ENCODE assay signal across 1 cellular context in the genomic region with DNA sequence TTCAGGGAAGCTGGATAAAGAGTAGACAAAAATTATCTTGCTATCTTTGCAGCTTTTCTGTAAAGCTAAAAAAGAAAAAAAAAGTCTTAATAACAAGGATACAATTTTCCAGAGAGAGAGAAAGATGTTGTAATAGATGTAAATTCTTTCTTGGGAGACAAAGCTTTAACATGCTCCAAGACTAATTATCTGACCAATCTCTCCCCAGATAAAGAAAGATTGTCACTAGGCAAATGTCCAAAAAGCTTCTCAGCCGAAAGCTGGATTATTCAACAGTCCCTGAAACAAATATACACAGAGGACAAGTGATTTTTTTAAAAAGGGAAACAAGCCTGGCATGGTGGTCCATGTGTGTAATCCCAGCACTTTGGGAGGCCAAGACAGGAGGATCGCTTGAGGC.
TF ChIP-seq lines count a peak whose summit lies in the region.

No MANE protein-coding gene starts in this region.

TF ChIP-seq in HCT116, 20 proteins besides CTCF, POLR2A, EP300 and RAD21 (continued from another document):
- TF ChIP-seq, protein P1, sequence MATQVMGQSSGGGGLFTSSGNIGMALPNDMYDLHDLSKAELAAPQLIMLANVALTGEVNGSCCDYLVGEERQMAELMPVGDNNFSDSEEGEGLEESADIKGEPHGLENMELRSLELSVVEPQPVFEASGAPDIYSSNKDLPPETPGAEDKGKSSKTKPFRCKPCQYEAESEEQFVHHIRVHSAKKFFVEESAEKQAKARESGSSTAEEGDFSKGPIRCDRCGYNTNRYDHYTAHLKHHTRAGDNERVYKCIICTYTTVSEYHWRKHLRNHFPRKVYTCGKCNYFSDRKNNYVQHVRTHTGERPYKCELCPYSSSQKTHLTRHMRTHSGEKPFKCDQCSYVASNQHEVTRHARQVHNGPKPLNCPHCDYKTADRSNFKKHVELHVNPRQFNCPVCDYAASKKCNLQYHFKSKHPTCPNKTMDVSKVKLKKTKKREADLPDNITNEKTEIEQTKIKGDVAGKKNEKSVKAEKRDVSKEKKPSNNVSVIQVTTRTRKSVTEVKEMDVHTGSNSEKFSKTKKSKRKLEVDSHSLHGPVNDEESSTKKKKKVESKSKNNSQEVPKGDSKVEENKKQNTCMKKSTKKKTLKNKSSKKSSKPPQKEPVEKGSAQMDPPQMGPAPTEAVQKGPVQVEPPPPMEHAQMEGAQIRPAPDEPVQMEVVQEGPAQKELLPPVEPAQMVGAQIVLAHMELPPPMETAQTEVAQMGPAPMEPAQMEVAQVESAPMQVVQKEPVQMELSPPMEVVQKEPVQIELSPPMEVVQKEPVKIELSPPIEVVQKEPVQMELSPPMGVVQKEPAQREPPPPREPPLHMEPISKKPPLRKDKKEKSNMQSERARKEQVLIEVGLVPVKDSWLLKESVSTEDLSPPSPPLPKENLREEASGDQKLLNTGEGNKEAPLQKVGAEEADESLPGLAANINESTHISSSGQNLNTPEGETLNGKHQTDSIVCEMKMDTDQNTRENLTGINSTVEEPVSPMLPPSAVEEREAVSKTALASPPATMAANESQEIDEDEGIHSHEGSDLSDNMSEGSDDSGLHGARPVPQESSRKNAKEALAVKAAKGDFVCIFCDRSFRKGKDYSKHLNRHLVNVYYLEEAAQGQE (IDR thresholded peaks at IDR 0.05; ENCODE audit: low read depth): no peak
- TF ChIP-seq, protein P2, sequence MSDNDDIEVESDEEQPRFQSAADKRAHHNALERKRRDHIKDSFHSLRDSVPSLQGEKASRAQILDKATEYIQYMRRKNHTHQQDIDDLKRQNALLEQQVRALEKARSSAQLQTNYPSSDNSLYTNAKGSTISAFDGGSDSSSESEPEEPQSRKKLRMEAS (IDR thresholded peaks at IDR 0.05): no peak
- TF ChIP-seq, protein P3, sequence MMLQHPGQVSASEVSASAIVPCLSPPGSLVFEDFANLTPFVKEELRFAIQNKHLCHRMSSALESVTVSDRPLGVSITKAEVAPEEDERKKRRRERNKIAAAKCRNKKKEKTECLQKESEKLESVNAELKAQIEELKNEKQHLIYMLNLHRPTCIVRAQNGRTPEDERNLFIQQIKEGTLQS (IDR thresholded peaks at IDR 0.05): no peak
- TF ChIP-seq CBX3 (IDR thresholded peaks at IDR 0.05; ENCODE audit: low read depth): no peak
- TF ChIP-seq EGR1 (IDR thresholded peaks at IDR 0.05; ENCODE audit: low read depth): no peak
- no peak for TF ChIP-seq SRF (IDR thresholded peaks at IDR 0.05; ENCODE audit: low read depth)
- TF ChIP-seq, protein P4, sequence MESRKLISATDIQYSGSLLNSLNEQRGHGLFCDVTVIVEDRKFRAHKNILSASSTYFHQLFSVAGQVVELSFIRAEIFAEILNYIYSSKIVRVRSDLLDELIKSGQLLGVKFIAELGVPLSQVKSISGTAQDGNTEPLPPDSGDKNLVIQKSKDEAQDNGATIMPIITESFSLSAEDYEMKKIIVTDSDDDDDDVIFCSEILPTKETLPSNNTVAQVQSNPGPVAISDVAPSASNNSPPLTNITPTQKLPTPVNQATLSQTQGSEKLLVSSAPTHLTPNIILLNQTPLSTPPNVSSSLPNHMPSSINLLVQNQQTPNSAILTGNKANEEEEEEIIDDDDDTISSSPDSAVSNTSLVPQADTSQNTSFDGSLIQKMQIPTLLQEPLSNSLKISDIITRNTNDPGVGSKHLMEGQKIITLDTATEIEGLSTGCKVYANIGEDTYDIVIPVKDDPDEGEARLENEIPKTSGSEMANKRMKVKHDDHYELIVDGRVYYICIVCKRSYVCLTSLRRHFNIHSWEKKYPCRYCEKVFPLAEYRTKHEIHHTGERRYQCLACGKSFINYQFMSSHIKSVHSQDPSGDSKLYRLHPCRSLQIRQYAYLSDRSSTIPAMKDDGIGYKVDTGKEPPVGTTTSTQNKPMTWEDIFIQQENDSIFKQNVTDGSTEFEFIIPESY (IDR thresholded peaks at IDR 0.05; ENCODE audit: extremely low read depth, insufficient replicate concordance, low read length): no peak
- TF ChIP-seq FOSL1 (IDR thresholded peaks at IDR 0.05; ENCODE audit: low read depth): no peak
- TF ChIP-seq SIN3A (IDR thresholded peaks at IDR 0.05; ENCODE audit: low read depth): no peak
- no peak for TF ChIP-seq POLR2AphosphoS5 (IDR thresholded peaks at IDR 0.05; ENCODE audit: low read depth, low read length)
- TF ChIP-seq JUND (IDR thresholded peaks at IDR 0.05): no peak
- no peak for TF ChIP-seq ELF1 (IDR thresholded peaks at IDR 0.05; ENCODE audit: borderline replicate concordance, low read depth)
TF ChIP-seq in HCT116: peak in this region for 0.
